Comparison of ENCODE assay signal across 18 cellular contexts in the genomic region with DNA sequence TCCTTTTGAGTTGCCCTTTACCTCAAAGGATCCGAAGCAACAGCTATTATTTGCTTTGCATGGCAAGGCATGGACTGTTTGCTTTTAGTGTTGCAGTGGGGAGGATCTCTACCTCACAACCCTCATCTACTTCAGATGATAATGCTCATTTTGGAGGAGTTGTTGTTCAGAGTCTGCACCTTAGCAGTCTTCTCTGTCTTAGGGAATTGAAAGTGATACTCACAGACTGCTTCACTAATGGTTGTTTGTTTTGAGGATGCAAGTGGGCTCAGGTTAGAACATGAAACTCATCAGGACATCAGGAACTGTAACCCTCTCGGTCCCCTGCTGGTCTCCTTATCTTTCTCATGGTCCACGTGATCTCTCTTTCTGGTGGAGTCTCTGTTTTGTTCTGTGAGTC.
"Had no signal": no experiment of that assay in that cellular context is flagged by ENCODE, and none has a peak within 500 bp of the region (broad histone marks: within the 10 kb centered on the region; RNA-seq: fewer than 3 reads in every experiment).

No MANE protein-coding gene starts in this region.

- H3K4me1 Mint-ChIP-seq: T-cell had no signal

- DNase-seq: Karpas-422, KBM-7, MG63, NCI-H1092, NCI-H1436, NCI-H1930, NCI-H2081, NCI-H2107, NCI-H2227 treated with DMSO at 0.1 percent for 48 hours, NCI-H524, NCI-H526 treated with DMSO at 0.1 percent for 48 hours, NCI-H748 treated with DMSO at 0.1 percent for 48 hours, PC-3, SHP77, SK-N-SH, SW 1271, T-cell had no signal

- H3K36me3 Mint-ChIP-seq: T-cell had no signal

- H3K27ac Mint-ChIP-seq: T-cell; T-helper 1 cell treated with Interleukin-12 subunit alpha and Interleukin-12 subunit beta and Interleukin-4 antibody, amounts not matched to agents 30 μg/mL and 1 μg/mL, for 36 hours had no signal

- H3K4me3 Mint-ChIP-seq: T-cell; T-helper 1 cell treated with Interleukin-12 subunit alpha and Interleukin-12 subunit beta and Interleukin-4 antibody, amounts not matched to agents 30 μg/mL and 1 μg/mL, for 36 hours had no signal

- H3K4me3 ChIP-seq: MG63 had no signal

- H3K36me3 ChIP-seq: MG63 had no signal
